15 cellular contexts compared by ENCODE assay signal in the genomic region with DNA sequence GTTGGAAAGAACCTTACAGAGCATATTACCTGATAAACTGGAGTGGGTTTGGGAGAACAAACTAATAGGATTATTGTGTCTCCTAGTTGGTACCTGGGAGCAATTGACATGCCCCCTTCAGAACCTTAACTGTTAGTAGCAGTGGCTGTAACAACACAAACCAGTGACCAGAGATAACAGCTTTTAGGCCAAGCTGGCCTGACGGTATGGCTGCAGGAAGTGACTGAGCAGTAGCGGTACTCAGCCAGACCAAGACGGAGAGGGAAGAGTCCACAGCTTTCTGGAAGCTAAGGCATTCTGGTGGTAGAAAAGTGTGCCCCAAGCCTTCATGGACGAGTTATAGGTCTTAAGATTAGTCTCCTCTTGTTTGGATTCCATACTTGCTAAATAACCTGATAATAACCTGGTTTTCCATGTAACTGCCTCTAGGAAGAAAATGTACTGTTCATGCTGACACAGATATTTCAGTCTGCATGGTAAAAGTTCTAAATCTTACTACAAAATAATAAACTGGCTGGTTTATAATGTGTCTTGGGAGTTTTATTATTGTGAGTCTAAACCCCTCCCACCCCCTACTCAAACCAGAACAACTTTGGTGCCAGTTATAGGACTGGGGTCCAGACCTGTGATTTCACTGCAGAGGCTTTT.
"Had no signal": no experiment of that assay in that cellular context is flagged by ENCODE, and none has a peak within 500 bp of the region (broad histone marks: within the 10 kb centered on the region; RNA-seq: fewer than 3 reads in every experiment).

No MANE protein-coding gene starts in this region.

- ATAC-seq: left cardiac atrium; lower lobe of right lung; pancreas; stimulated activated naive CD8-positive, alpha-beta T cell treated with anti-CD3 and anti-CD28 coated beads, Interleukin-15, Interleukin-2, amounts not matched to agents 100 U/mL and 50 U/mL, for 24 hours; upper lobe of right lung had no signal

- H3K27me3 ChIP-seq: dorsolateral prefrontal cortex, esophagus muscularis mucosa, pancreas, upper lobe of right lung had no signal

- H3K9me3 ChIP-seq: esophagus muscularis mucosa, lower lobe of right lung, pancreas, upper lobe of right lung had no signal

- H3K27ac ChIP-seq: dorsolateral prefrontal cortex, esophagus muscularis mucosa, lower lobe of right lung, pancreas, upper lobe of right lung had no signal

- H3K27ac Mint-ChIP-seq: activated naive CD8-positive, alpha-beta T cell; activated T-helper 1 cell treated with anti-CD3 and anti-CD28 coated beads, Interleukin-12 subunit alpha, Interleukin-12 subunit beta, Interleukin-2, Interleukin-4 antibody, amounts not matched to agents 30 ng/mL and 10 ng/mL and 1 ng/mL, durations not matched to agents 14 hours and 24 hours and 36 hours had no signal

- DNase-seq: activated CD4-positive, alpha-beta T cell treated with anti-CD3 and anti-CD28 coated beads, Interleukin-2, amount 50 U/mL, for 4 hours; anterior cingulate cortex; dorsolateral prefrontal cortex; left cardiac atrium; lower lobe of right lung; midbrain; pancreas; stimulated activated CD4-positive, alpha-beta T cell treated with anti-CD3 and anti-CD28 coated beads, Interleukin-4, amount 100 ng/mL, for 1 hour; stimulated activated CD8-positive, alpha-beta memory T cell treated with anti-CD3 and anti-CD28 coated beads, Interleukin-4, amount 100 ng/mL, for 48 hours; stimulated activated naive CD8-positive, alpha-beta T cell treated with anti-CD3 and anti-CD28 coated beads, Interleukin-15, Interleukin-2, amounts not matched to agents 100 U/mL and 50 U/mL, for 24 hours; T1000; upper lobe of right lung had no signal

- H3K4me3 ChIP-seq: dorsolateral prefrontal cortex, esophagus muscularis mucosa, lower lobe of right lung, pancreas, upper lobe of right lung had no signal

- H3K4me1 ChIP-seq: esophagus muscularis mucosa, lower lobe of right lung, pancreas, upper lobe of right lung had no signal

- H3K9me3 Mint-ChIP-seq: activated T-helper 1 cell treated with anti-CD3 and anti-CD28 coated beads, Interleukin-12 subunit alpha, Interleukin-12 subunit beta, Interleukin-2, Interleukin-4 antibody, amounts not matched to agents 30 ng/mL and 10 ng/mL and 1 ng/mL, durations not matched to agents 14 hours and 24 hours and 36 hours had no signal
